Comparison of ENCODE assay signal across 2 cellular contexts in genomic region chr17:29546834-29547233, GRCh38.
TF ChIP-seq lines count a peak whose summit lies in the region.

No MANE protein-coding gene starts in this region.

TF ChIP-seq in IMR-90, 13 proteins besides CTCF, POLR2A, EP300 and RAD21:
- TF ChIP-seq CHD1 (IDR thresholded peaks at IDR 0.05; ENCODE audit: low read depth, low read length), result no peak
- peak; percentile 85 for TF ChIP-seq CEBPB (IDR thresholded peaks at IDR 0.05; ENCODE audit: low read depth, low read length)

TF ChIP-seq in K562, 482 proteins besides CTCF, POLR2A, EP300 and RAD21:
- TF ChIP-seq ATF3 (IDR thresholded peaks at IDR 0.05) (peak; percentile 46; the same call in 1 of the 2 replicates), ATF3 (CRISPR knock-in tag; conservative IDR thresholded peaks at IDR 0.05) (no peak), ZBTB5 (IDR thresholded peaks at IDR 0.05) (no peak), ZNF354B (CRISPR knock-in tag; IDR thresholded peaks at IDR 0.05) (no peak), CEBPB (tag; IDR thresholded peaks at IDR 0.05) (peak; percentile 82), CHD7 (IDR thresholded peaks at IDR 0.05; ENCODE audit: low read depth, low read length) (no peak), CEBPG (CRISPR knock-in tag; IDR thresholded peaks at IDR 0.05) (no peak), CEBPG (tag; conservative IDR thresholded peaks at IDR 0.05 in 1 of 2, IDR thresholded peaks at IDR 0.05 in 1 of 2) (peak; percentile 83 to 89), BCOR (IDR thresholded peaks at IDR 0.05) (no peak)
